19 cellular contexts compared by ENCODE assay signal in the genomic region with DNA sequence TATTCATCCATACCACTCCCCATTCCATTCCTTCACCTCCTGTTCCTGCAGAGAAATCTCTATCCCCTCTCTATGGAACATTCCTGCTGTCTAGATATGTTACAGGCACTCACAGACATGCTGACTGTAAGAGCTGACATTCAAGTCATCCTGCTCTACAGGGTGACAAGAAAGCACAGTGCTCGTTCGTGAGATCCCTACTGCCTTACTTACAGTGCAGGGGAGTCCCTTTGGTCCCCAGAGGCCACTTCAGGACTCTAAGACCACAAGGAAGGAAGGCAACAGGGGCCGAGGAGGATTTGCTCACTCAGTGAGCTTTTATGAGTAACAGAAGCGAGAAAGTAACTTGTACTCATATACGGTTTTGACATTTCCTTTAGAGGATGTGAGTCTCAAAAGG.
DNase-seq lines count a peak whose midpoint lies in the region; ATAC-seq and TF ChIP-seq lines count a peak whose summit lies in the region.
"Had no signal": no experiment of that assay in that cellular context is flagged by ENCODE, and none has a peak within 500 bp of the region (broad histone marks: within the 10 kb centered on the region; RNA-seq: fewer than 3 reads in every experiment).

No MANE protein-coding gene starts in this region.

- no peak overlapping the region for H2AK5ac ChIP-seq in mesenchymal stem cell (ENCODE audit: low read length, severe bottlenecking)

- H3K27ac ChIP-seq in mesenchymal stem cell (ENCODE audit: low read length, poor library complexity, severe bottlenecking): no peak overlapping the region
- H3K27ac ChIP-seq: upper lobe of left lung had no signal

- 70% methylated on average over 4 of the region's 5 CpGs for WGBS in mesenchymal stem cell

- H3K4me3 ChIP-seq in mesenchymal stem cell (ENCODE audit: insufficient read depth in 1 of 2, low read depth in 1 of 2, low read length in 2 of 2): no peak overlapping the region
- H3K4me3 ChIP-seq: lung, upper lobe of left lung had no signal

- H3K23ac ChIP-seq in mesenchymal stem cell (ENCODE audit: low read length in 2 of 2): no peak overlapping the region

- no peak for TF ChIP-seq CTCF in GM13976 (IDR thresholded peaks at IDR 0.05; ENCODE audit: borderline replicate concordance, control extremely low read depth, extremely low read depth, insufficient read depth, missing control alignments)

- H2BK15ac ChIP-seq in mesenchymal stem cell (ENCODE audit: low read depth, poor library complexity, severe bottlenecking): no peak overlapping the region

- no peaks in the 10 kb centered on the region for H3K79me1 ChIP-seq in mesenchymal stem cell (replicated peaks; ENCODE audit: low read length, poor library complexity, severe bottlenecking)

- no peak overlapping the region for H2AFZ ChIP-seq in mesenchymal stem cell (ENCODE audit: low read depth, low read length)

- no peak overlapping the region for H3K27ac Mint-ChIP-seq in activated naive CD4-positive, alpha-beta T cell treated with anti-CD3 and anti-CD28 coated beads, Interleukin-2, amount 10 ng/mL, durations not matched to agents 7 days and 5 days
- H3K27ac Mint-ChIP-seq: activated CD8-positive, alpha-beta T cell treated with anti-CD3 and anti-CD28 coated beads, Interleukin-2, amount 10 ng/mL, durations not matched to agents 7 days and 5 days had no signal

- in situ Hi-C loops in GM13976 (cut with MboI; ENCODE audit: low sequenced_read_pairs, unreplicated experiment): no loop called here

- no peak overlapping the region for H2BK12ac ChIP-seq in mesenchymal stem cell (ENCODE audit: low read length in 2 of 2)

- H3K4me2 ChIP-seq in mesenchymal stem cell (ENCODE audit: low read length, poor library complexity, severe bottlenecking): no peak overlapping the region

- H3K27me3 Mint-ChIP-seq in activated naive CD4-positive, alpha-beta T cell treated with anti-CD3 and anti-CD28 coated beads, Interleukin-2, amount 10 ng/mL, durations not matched to agents 7 days and 5 days: no peaks in the 10 kb centered on the region

- no peak overlapping the region for H3K18ac ChIP-seq in mesenchymal stem cell (ENCODE audit: low read depth in 1 of 2, low read length in 2 of 2)

- DNase-seq in GM13976 (ENCODE audit: low spot score): peak; percentile 29
- DNase-seq in mesenchymal stem cell: no peak
- DNase-seq in NCI-H2081 treated with DMSO at 0.1 percent for 48 hours (lab: John Stamatoyannopoulos, UW): no peak
- no peak for DNase-seq in activated naive CD4-positive, alpha-beta T cell treated with anti-CD3 and anti-CD28 coated beads, Interleukin-2, amount 10 ng/mL, durations not matched to agents 7 days and 5 days
- DNase-seq in sciatic nerve (ENCODE audit: low spot score): no peak
- DNase-seq: activated CD8-positive, alpha-beta T cell treated with anti-CD3 and anti-CD28 coated beads, Interleukin-2, amount 10 ng/mL, durations not matched to agents 7 days and 5 days; activated naive CD4-positive, alpha-beta T cell; Calu3; cerebellar nuclear complex; hypothalamus; NCI-H1105 treated with DMSO at 0.1 percent for 48 hours; NCI-H510A; stimulated activated CD4-positive, alpha-beta T cell treated with anti-CD3 and anti-CD28 coated beads, Interleukin-12 subunit alpha, Interleukin-12 subunit beta, amount 100 ng/mL, for 4 hours; upper lobe of left lung had no signal

- H3K36me3 Mint-ChIP-seq in activated naive CD4-positive, alpha-beta T cell treated with anti-CD3 and anti-CD28 coated beads, Interleukin-2, amount 10 ng/mL, durations not matched to agents 7 days and 5 days: no peaks in the 10 kb centered on the region

- H3K36me3 ChIP-seq in mesenchymal stem cell (ENCODE audit: control insufficient read depth in 1 of 2, insufficient read depth in 2 of 2, low read depth in 1 of 2, low read length in 2 of 2): no peaks in the 10 kb centered on the region
- H3K36me3 ChIP-seq: upper lobe of left lung had no signal

- H3K4ac ChIP-seq in mesenchymal stem cell (ENCODE audit: low read depth in 1 of 2, low read length in 2 of 2): no peak overlapping the region

- intact Hi-C loops in sciatic nerve (cut with DNase I): no loop called here

- CTCF ChIA-PET in activated naive CD4-positive, alpha-beta T cell treated with anti-CD3 and anti-CD28 coated beads, Interleukin-2, amount 10 ng/mL, durations not matched to agents 7 days and 5 days (lab: Charles Lee): no interaction called here

- no peak overlapping the region for H2BK5ac ChIP-seq in mesenchymal stem cell (ENCODE audit: low read depth, low read length, poor library complexity, severe bottlenecking)

- H3K9ac ChIP-seq in mesenchymal stem cell (ENCODE audit: low read length): no peak overlapping the region

- no peak overlapping the region for H3K4me3 Mint-ChIP-seq in activated naive CD4-positive, alpha-beta T cell treated with anti-CD3 and anti-CD28 coated beads, Interleukin-2, amount 10 ng/mL, durations not matched to agents 7 days and 5 days
- H3K4me3 Mint-ChIP-seq: activated CD8-positive, alpha-beta T cell treated with anti-CD3 and anti-CD28 coated beads, Interleukin-2, amount 10 ng/mL, durations not matched to agents 7 days and 5 days had no signal

- H2BK120ac ChIP-seq in mesenchymal stem cell (ENCODE audit: low read depth, low read length): no peak overlapping the region

- H3K4me1 ChIP-seq in mesenchymal stem cell (ENCODE audit: control insufficient read depth, insufficient read depth, low read depth, low read length): peaks cover 2% of the 10 kb centered on the region
- H3K4me1 ChIP-seq: upper lobe of left lung had no signal

- H4K8ac ChIP-seq in mesenchymal stem cell (ENCODE audit: low read length): no peak overlapping the region

- no peak overlapping the region for H4K91ac ChIP-seq in mesenchymal stem cell (ENCODE audit: low read length)

- H3K27me3 ChIP-seq in mesenchymal stem cell (ENCODE audit: control insufficient read depth in 1 of 2, insufficient read depth in 1 of 2, low read length in 2 of 2): no peaks in the 10 kb centered on the region
- H3K27me3 ChIP-seq: upper lobe of left lung had no signal

- no peaks in the 10 kb centered on the region for H3K9me3 Mint-ChIP-seq in activated naive CD4-positive, alpha-beta T cell treated with anti-CD3 and anti-CD28 coated beads, Interleukin-2, amount 10 ng/mL, durations not matched to agents 7 days and 5 days

- no peak overlapping the region for H3K14ac ChIP-seq in mesenchymal stem cell (ENCODE audit: low read length in 2 of 2)

- ATAC-seq in GM19438 (IDR thresholded peaks at IDR 0.05; ENCODE audit: low read depth, unreplicated experiment) (peak; percentile 85), HG02759 (IDR thresholded peaks at IDR 0.05; ENCODE audit: unreplicated experiment) (peak; percentile 93), HG03439 (IDR thresholded peaks at IDR 0.05; ENCODE audit: unreplicated experiment) (peak; percentile 73), sciatic nerve (no peak)
- ATAC-seq: activated CD8-positive, alpha-beta T cell treated with anti-CD3 and anti-CD28 coated beads, Interleukin-2, amount 10 ng/mL, durations not matched to agents 7 days and 5 days; esophagus mucosa had no signal

- H3K9me3 ChIP-seq in mesenchymal stem cell (ENCODE audit: control insufficient read depth, low read length): no peaks in the 10 kb centered on the region
- H3K9me3 ChIP-seq: upper lobe of left lung had no signal

- no peaks in the 10 kb centered on the region for H3K4me1 Mint-ChIP-seq in activated naive CD4-positive, alpha-beta T cell treated with anti-CD3 and anti-CD28 coated beads, Interleukin-2, amount 10 ng/mL, durations not matched to agents 7 days and 5 days
